ENCODE assay signal across 10 cellular contexts in genomic region chr10:46557319-46558140, GRCh38. TPM values are rescaled to one million over a fixed set of nuclear protein-coding genes. Genes with fewer than 3 reads are reported as not detected.
DNase-seq lines count a peak whose midpoint lies in the region; ATAC-seq, FAIRE-seq and TF ChIP-seq lines count a peak whose summit lies in the region.
"Had no signal": no experiment of that assay in that cellular context is flagged by ENCODE, and none has a peak within 500 bp of the region (broad histone marks: within the 10 kb centered on the region; RNA-seq: fewer than 3 reads in every experiment).

No MANE protein-coding gene starts in this region.

- H3K36me3 Mint-ChIP-seq in MCF 10A (ENCODE audit: insufficient read depth, unreplicated experiment) (no peaks in the 10 kb centered on the region), brain (no peaks in the 10 kb centered on the region), mesothelial cell of epicardium (no peaks in the 10 kb centered on the region)
- H3K36me3 Mint-ChIP-seq: CD4-positive, CD25-positive, alpha-beta regulatory T cell had no signal

- H3K9me3 Mint-ChIP-seq in MCF 10A (ENCODE audit: unreplicated experiment) = no peaks in the 10 kb centered on the region
- peaks cover 0 to 3% (median 0%) of the 10 kb centered on the region in 5 experiments for H3K9me3 Mint-ChIP-seq in brain
- no peaks in the 10 kb centered on the region for H3K9me3 Mint-ChIP-seq in mesothelial cell of epicardium
- H3K9me3 Mint-ChIP-seq: CD4-positive, CD25-positive, alpha-beta regulatory T cell had no signal

- no TSS peak for BruUV-seq in MCF 10A (replicated peaks; lab: Mats Ljungman, UMichigan)
- BruUV-seq in mammary epithelial cell (replicated peaks; lab: Mats Ljungman, UMichigan) = no TSS peak

- no peak overlapping the region for H2AFZ ChIP-seq in mammary epithelial cell (ENCODE audit: low read depth, low read length)

- H3K4me1 Mint-ChIP-seq in MCF 10A (ENCODE audit: insufficient read depth, unreplicated experiment) = no peaks in the 10 kb centered on the region
- peaks cover 15% of the 10 kb centered on the region for H3K4me1 Mint-ChIP-seq in brain
- peaks cover 8% of the 10 kb centered on the region for H3K4me1 Mint-ChIP-seq in mesothelial cell of epicardium

- no peak overlapping the region for H3K27ac ChIP-seq in mammary epithelial cell (ENCODE audit: insufficient read depth, low read depth, low read length)

- no peaks in the 10 kb centered on the region for H3K27me3 Mint-ChIP-seq in MCF 10A (ENCODE audit: insufficient read depth, unreplicated experiment)
- peaks cover 23% of the 10 kb centered on the region for H3K27me3 Mint-ChIP-seq in brain
- peaks cover 6% of the 10 kb centered on the region for H3K27me3 Mint-ChIP-seq in mesothelial cell of epicardium (ENCODE audit: low read depth)

- dilution Hi-C loops in mammary epithelial cell (cut with HindIII; ENCODE audit: low sequenced_read_pairs) = no loop called here

- no peak overlapping the region for H3K4me2 ChIP-seq in mammary epithelial cell (ENCODE audit: insufficient read depth, low read depth, low read length)

- no peaks in the 10 kb centered on the region for H3K36me3 ChIP-seq in mammary epithelial cell (ENCODE audit: insufficient read depth, low read length)

- ATAC-seq in HG03354 (IDR thresholded peaks at IDR 0.05; ENCODE audit: poor library complexity, severe bottlenecking, unreplicated experiment) = no peak

- WGBS in mammary epithelial cell (ENCODE audit: low coverage, missing lambda C conversion rate) = 91% methylated on average over 33 of the region's 33 CpGs

- CTCF ChIA-PET in MCF 10A (lab: Yijun Ruan, JAX) = no interaction called here
- CTCF ChIA-PET in mammary epithelial cell (lab: Charles Lee; ENCODE audit: low non-redundant PET) = no interaction called here

- H3K27ac Mint-ChIP-seq in MCF 10A (ENCODE audit: low read depth, unreplicated experiment) = peak overlapping the region; percentile 32
- peak overlapping the region in 2 of 5 experiments; percentile 16 to 53 for H3K27ac Mint-ChIP-seq in brain
- peak overlapping the region; percentile 14 for H3K27ac Mint-ChIP-seq in mesothelial cell of epicardium
- H3K27ac Mint-ChIP-seq: CD4-positive, CD25-positive, alpha-beta regulatory T cell had no signal

- intact Hi-C loops in MCF 10A (cut with micrococcal nuclease) (no loop called here), mammary epithelial cell (cut with micrococcal nuclease) (loop anchor here (10.0 kb wide), 1 partner anchor 323 kb away; no protein-coding TSS in a partner anchor)

- H3K79me2 ChIP-seq in mammary epithelial cell (ENCODE audit: insufficient read depth, low read length) = no peaks in the 10 kb centered on the region

- no peak for FAIRE-seq in GM12892 (lab: Jason Lieb, UNC)
- FAIRE-seq: colon had no signal

- in situ Hi-C loops in mammary epithelial cell (cut with MboI; ENCODE audit: low sequenced_read_pairs in 2 of 2) = no loop called here

- H3K9me3 ChIP-seq in mammary epithelial cell (replicated peaks; ENCODE audit: insufficient read depth, low read length) = no peaks in the 10 kb centered on the region

- TF ChIP-seq CTCF in MCF 10A (IDR thresholded peaks at IDR 0.05; ENCODE audit: unreplicated experiment) (no peak), mammary epithelial cell (conservative IDR thresholded peaks at IDR 0.05 in 1 of 2, IDR thresholded peaks at IDR 0.05 in 1 of 2; ENCODE audit: extremely low read depth in 1 of 2, insufficient read depth in 1 of 2, low read depth in 1 of 2, low read length in 2 of 2) (no peak), brain (conservative IDR thresholded peaks at IDR 0.05) (no peak), mesothelial cell of epicardium (IDR thresholded peaks at IDR 0.05; ENCODE audit: unreplicated experiment) (no peak)

- no peaks in the 10 kb centered on the region for H4K20me1 ChIP-seq in mammary epithelial cell (ENCODE audit: insufficient read depth, low read length)

- no peak overlapping the region for H3K4me3 ChIP-seq in mammary epithelial cell (replicated peaks in 1 of 3; ENCODE audit: insufficient read depth in 1 of 3, low read depth in 2 of 3, low read length in 3 of 3)

- peaks cover 24% of the 10 kb centered on the region for H3K27me3 ChIP-seq in mammary epithelial cell (ENCODE audit: insufficient read depth, low read length)

- H3K9ac ChIP-seq in mammary epithelial cell (ENCODE audit: insufficient read depth, low read length) = no peak overlapping the region

- POLR2A ChIA-PET in MCF 10A (lab: Yijun Ruan, JAX) = no interaction called here

- no peak for TF ChIP-seq POLR2A in GM12892 (IDR thresholded peaks at IDR 0.05; ENCODE audit: low read depth, low read length)

- H3K4me3 Mint-ChIP-seq in MCF 10A (ENCODE audit: unreplicated experiment) = peak overlapping the region; percentile 48
- peak overlapping the region; percentile 80 to 85 (median 84) for H3K4me3 Mint-ChIP-seq in brain
- H3K4me3 Mint-ChIP-seq in mesothelial cell of epicardium = peak overlapping the region; percentile 81

- DNase-seq in MCF 10A (ENCODE audit: unreplicated experiment) = no peak
- DNase-seq in mammary epithelial cell = no peak
- DNase-seq in mesothelial cell of epicardium (ENCODE audit: low spot score in 2 of 2, unreplicated experiment in 2 of 2) = peak; percentile 31 to 47
- DNase-seq in ureter (ENCODE audit: low spot score) = peak; percentile 52
- DNase-seq in superior temporal gyrus (ENCODE audit: extremely low spot score) = no peak
- no peak for DNase-seq in GM12892 (ENCODE audit: insufficient read length)
- DNase-seq: CD4-positive, CD25-positive, alpha-beta regulatory T cell had no signal

- peaks cover 6% of the 10 kb centered on the region for H3K4me1 ChIP-seq in mammary epithelial cell (ENCODE audit: insufficient read depth, low read length)

RNA-seq across cellular contexts. Expression of gene GPRIN2, which starts 1.1 kb away (rescaled TPM):
- total RNA-seq in MCF 10A (2022) (not detected in 2 replicates), mammary epithelial cell (1 to 10 TPM in 1 of 2 donors, under 1 TPM in 1; 0.54 to 3.7 TPM), mesothelial cell of epicardium (19.6 to 20.7 TPM (median 20.3 TPM) in 3 replicates), ureter (9.4 TPM)
- polyA plus RNA-seq in mammary epithelial cell (0.20 TPM), brain (ENCODE audit: insufficient read depth, low read depth, low replicate concordance) (not detected)
- polyA minus RNA-seq in mammary epithelial cell = not detected
- not detected for polyA plus RNA-seq in GM12892 (2012; ENCODE audit: missing spikeins)
- total RNA-seq: CD4-positive, CD25-positive, alpha-beta regulatory T cell had no signal
- polyA plus RNA-seq: CD4-positive, CD25-positive, alpha-beta regulatory T cell had no signal

RNA-seq across cellular contexts. Expression of gene SYT15, which starts 21.4 kb away (rescaled TPM):
- total RNA-seq in MCF 10A (2022) (0.79 and 0.84 TPM in 2 replicates), mammary epithelial cell (under 1 TPM; under 0.01 to 0.68 TPM), mesothelial cell of epicardium (3.0 to 4.0 TPM (median 3.3 TPM) in 3 replicates), ureter (10.4 TPM)
- polyA plus RNA-seq in mammary epithelial cell (0.07 TPM), brain (ENCODE audit: insufficient read depth, low read depth, low replicate concordance) (0.51 TPM)
- not detected for polyA minus RNA-seq in mammary epithelial cell
- polyA plus RNA-seq in GM12892 (2012; ENCODE audit: missing spikeins) = 0.19 TPM

Comparison
In these comparisons a context has a peak if more than half of its experiments do, and no peak if none do; other contexts are left out.
1. DNase-seq: peak in mesothelial cell of epicardium (2 of 2) and ureter (single experiment); none in MCF 10A (single experiment), mammary epithelial cell (single experiment), superior temporal gyrus (single experiment) and GM12892 (single experiment).
2. Peak in every context shown above with its lines, with median percentiles within 50 percentile points of each other: H3K4me3 Mint-ChIP-seq.